21 cellular contexts compared by ENCODE assay signal in genomic region chr15:52121896-52122295, GRCh38. TPM values are rescaled to one million over a fixed set of nuclear protein-coding genes. Genes with fewer than 3 reads are reported as not detected.
DNase-seq lines count a peak whose midpoint lies in the region; ATAC-seq and TF ChIP-seq lines count a peak whose summit lies in the region.
"Had no signal": no experiment of that assay in that cellular context is flagged by ENCODE, and none has a peak within 500 bp of the region (broad histone marks: within the 10 kb centered on the region; RNA-seq: fewer than 3 reads in every experiment).

No MANE protein-coding gene starts in this region.

- no peaks in the 10 kb centered on the region for H3K4me1 ChIP-seq in Caco-2

- DNase-seq in Caco-2 (no peak), HCEC 1CT (peak; percentile 56), cardiac fibroblast (ENCODE audit: low read depth in 2 of 2) (peak; percentile 65 to 92), fibroblast of villous mesenchyme (ENCODE audit: low read depth) (peak; percentile 79), kidney tubule cell (ENCODE audit: low spot score) (no peak)
- DNase-seq: NCI-H1092 treated with DMSO at 0.1 percent for 48 hours, NCI-H146, NCI-H2029, NCI-H2227 treated with DMSO at 0.1 percent for 48 hours, NCI-H510A, NCI-H748 treated with DMSO at 0.1 percent for 48 hours, SIG-M5 had no signal

- H3K4me3 ChIP-seq in Caco-2 (ENCODE audit: low read depth, low read length) (no peak overlapping the region), cardiac fibroblast (replicated peaks in 1 of 2; ENCODE audit: low read depth in 2 of 2, low read length in 2 of 2) (no peak overlapping the region), fibroblast of villous mesenchyme (ENCODE audit: low read depth, low read length) (no peak overlapping the region)
- H3K4me3 ChIP-seq: A549 had no signal

- TSS peak; percentile 35 for BruUV-seq in Caco-2 (replicated peaks; lab: Mats Ljungman, UMichigan)

- intact Hi-C loops in Caco-2 (cut with micrococcal nuclease; ENCODE audit: unreplicated experiment), result no loop called here

- TF ChIP-seq CTCF in Caco-2 (IDR thresholded peaks at IDR 0.05; ENCODE audit: insufficient read depth in 1 of 2, low read depth in 1 of 2, low read length in 1 of 2, severe bottlenecking in 1 of 2, unreplicated experiment in 1 of 2), result no peak
- TF ChIP-seq CTCF in cardiac fibroblast (IDR thresholded peaks at IDR 0.05; ENCODE audit: low read depth, low read length), result no peak
- TF ChIP-seq CTCF in fibroblast of villous mesenchyme (IDR thresholded peaks at IDR 0.05; ENCODE audit: insufficient read depth, low read depth, low read length), result no peak

- no peaks in the 10 kb centered on the region for H3K27me3 Mint-ChIP-seq in Caco-2 (ENCODE audit: insufficient read depth, unreplicated experiment)
- H3K27me3 Mint-ChIP-seq: B cell had no signal

- H3K4me3 Mint-ChIP-seq in Caco-2 (ENCODE audit: unreplicated experiment), result no peak overlapping the region
- H3K4me3 Mint-ChIP-seq: B cell, CD14-positive monocyte had no signal

- POLR2A ChIA-PET in Caco-2 (lab: Charles Lee), result no interaction called here

- no peaks in the 10 kb centered on the region for H3K27me3 ChIP-seq in Caco-2 (replicated peaks; ENCODE audit: control insufficient read depth, insufficient read depth, low read length)

- no peaks in the 10 kb centered on the region for H3K9me3 ChIP-seq in Caco-2
- H3K9me3 ChIP-seq: A549 had no signal

- H3K36me3 Mint-ChIP-seq in Caco-2 (ENCODE audit: insufficient read depth, unreplicated experiment), result no peaks in the 10 kb centered on the region
- H3K36me3 Mint-ChIP-seq: CD14-positive monocyte had no signal

- no peaks in the 10 kb centered on the region for H3K9me3 Mint-ChIP-seq in Caco-2 (ENCODE audit: unreplicated experiment)

- ATAC-seq in GM19035 (IDR thresholded peaks at IDR 0.05; ENCODE audit: unreplicated experiment) (no peak), HG03196 (IDR thresholded peaks at IDR 0.05; ENCODE audit: unreplicated experiment) (no peak), GM21619 (IDR thresholded peaks at IDR 0.05; ENCODE audit: unreplicated experiment) (no peak)
- ATAC-seq: A549, Panc1, SK-N-SH treated with all-trans-retinoic acid at 6 μM for 48 hours had no signal

- no peak overlapping the region for H3K27ac Mint-ChIP-seq in Caco-2 (ENCODE audit: unreplicated experiment)
- H3K27ac Mint-ChIP-seq: B cell, CD14-positive monocyte had no signal

- H3K36me3 ChIP-seq in Caco-2 (ENCODE audit: control insufficient read depth, insufficient read depth, low read length), result no peaks in the 10 kb centered on the region

- CTCF ChIA-PET in Caco-2 (lab: Charles Lee), result no interaction called here

- no peaks in the 10 kb centered on the region for H3K4me1 Mint-ChIP-seq in Caco-2 (ENCODE audit: low read depth, unreplicated experiment)
- H3K4me1 Mint-ChIP-seq: B cell had no signal

RNA-seq across cellular contexts. Expression of gene BCL2L10, which starts 9.3 kb away (rescaled TPM):
- total RNA-seq in Caco-2 (2022), result 4.3 and 6.5 TPM in 2 replicates
- 0.64 and 3.5 TPM in 2 replicates for total RNA-seq in fibroblast of villous mesenchyme
- total RNA-seq: H1 had no signal

Comparison
In these comparisons a context has a peak if more than half of its experiments do, and no peak if none do; other contexts are left out.
1. DNase-seq: peak in HCEC 1CT (single experiment), cardiac fibroblast (2 of 2) and fibroblast of villous mesenchyme (single experiment); none in Caco-2 (0 of 2) and kidney tubule cell (single experiment).